Comparison of ENCODE assay signal across 1 cellular context in genomic region chr15:70783041-70783440, GRCh38.
TF ChIP-seq lines count a peak whose summit lies in the region.

No MANE protein-coding gene starts in this region.

TF ChIP-seq in IMR-90, 13 proteins besides CTCF, POLR2A, EP300 and RAD21 (continued from another document):
- TF ChIP-seq RCOR1 (IDR thresholded peaks at IDR 0.05; ENCODE audit: insufficient replicate concordance, low read length), result no peak
- no peak for TF ChIP-seq MAZ (IDR thresholded peaks at IDR 0.05; ENCODE audit: borderline replicate concordance, low read depth, low read length)
- no peak for TF ChIP-seq MXI1 (IDR thresholded peaks at IDR 0.05; ENCODE audit: borderline replicate concordance, low read depth, low read length)
- TF ChIP-seq NFE2L2 (IDR thresholded peaks at IDR 0.05; ENCODE audit: low read depth, low read length), result no peak
- no peak for TF ChIP-seq FOS (IDR thresholded peaks at IDR 0.05; ENCODE audit: low read depth, low read length)
- no peak for TF ChIP-seq MAFK (IDR thresholded peaks at IDR 0.05; ENCODE audit: low read depth, low read length)
- TF ChIP-seq RFX5 (IDR thresholded peaks at IDR 0.05; ENCODE audit: low read depth, low read length), result no peak
